25 cellular contexts compared by ENCODE assay signal in genomic region chr18:23778828-23779227, GRCh38.
"Had no signal": no experiment of that assay in that cellular context is flagged by ENCODE, and none has a peak within 500 bp of the region (broad histone marks: within the 10 kb centered on the region; RNA-seq: fewer than 3 reads in every experiment).

No MANE protein-coding gene starts in this region.

- DNase-seq: naive thymus-derived CD8-positive, alpha-beta T cell; occipital lobe; ovary; posterior cingulate gyrus; psoas muscle; right cardiac atrium; right lobe of liver; sigmoid colon; small intestine; stimulated activated CD4-positive, alpha-beta T cell treated with anti-CD3 and anti-CD28 coated beads, Interleukin-15, amount 100 ng/mL, for 24 hours; stimulated activated CD4-positive, alpha-beta T cell treated with anti-CD3 and anti-CD28 coated beads, Interleukin-2, amount 100 ng/mL, for 24 hours; stimulated activated CD4-positive, alpha-beta T cell treated with anti-CD3 and anti-CD28 coated beads, Interleukin-2, amount 100 ng/mL, for 48 hours; stimulated activated CD4-positive, alpha-beta T cell treated with anti-CD3 and anti-CD28 coated beads, Interleukin-4, amount 100 ng/mL, for 24 hours; stimulated activated naive B cell treated with anti-CD40 and anti-IgM and Interleukin-4, amounts not matched to agents 10 μg/mL and 1 μg/mL and 100 μg/mL, for 72 hours; stimulated activated naive CD4-positive, alpha-beta T cell treated with Interleukin-2 at 50 U/mL for 16 hours; stomach; transverse colon; upper lobe of right lung; uterus had no signal

- H3K27me3 ChIP-seq: neural progenitor cell, ovary, right lobe of liver, sigmoid colon, stomach, thyroid gland, transverse colon, upper lobe of right lung, uterus had no signal

- H2AFZ ChIP-seq: neural progenitor cell, parathyroid adenoma had no signal

- H3K4me3 ChIP-seq: neural progenitor cell, ovary, psoas muscle, right lobe of liver, sigmoid colon, stomach, thoracic aorta, thyroid gland, transverse colon, upper lobe of right lung, uterus had no signal

- H3K9me3 ChIP-seq: ovary, psoas muscle, right lobe of liver, sigmoid colon, stomach, thoracic aorta, thyroid gland, transverse colon, upper lobe of right lung, uterus had no signal

- H3K27ac ChIP-seq: neural progenitor cell, ovary, parathyroid adenoma, psoas muscle, right lobe of liver, stomach, thoracic aorta, thyroid gland, transverse colon, upper lobe of right lung had no signal

- ATAC-seq: naive thymus-derived CD8-positive, alpha-beta T cell; natural killer cell treated with Interleukin-12 subunit alpha and Interleukin-12 subunit beta and Interleukin-15 and Interleukin-18, amount 100 ng/mL, for 72 hours; psoas muscle; right lobe of liver; stimulated activated effector memory CD8-positive, alpha-beta T cell treated with anti-CD3 and anti-CD28 coated beads, Interleukin-12 subunit alpha, Interleukin-12 subunit beta, amount 100 ng/mL, for 72 hours; stimulated activated naive B cell treated with anti-CD40 and anti-IgM and Interleukin-4, amounts not matched to agents 10 μg/mL and 1 μg/mL and 100 μg/mL, for 72 hours had no signal

- H3K4me1 ChIP-seq: neural progenitor cell, parathyroid adenoma, psoas muscle, right lobe of liver, thyroid gland, transverse colon, upper lobe of right lung, uterus had no signal

- H3K36me3 ChIP-seq: neural progenitor cell, ovary, right lobe of liver, sigmoid colon, stomach, thoracic aorta, thyroid gland, transverse colon, upper lobe of right lung, uterus had no signal

- H3K4me2 ChIP-seq: neural progenitor cell had no signal

- H3K9ac ChIP-seq: neural progenitor cell, parathyroid adenoma had no signal

- H3K79me2 ChIP-seq: parathyroid adenoma had no signal
